1 cellular context compared by ENCODE assay signal in the genomic region with DNA sequence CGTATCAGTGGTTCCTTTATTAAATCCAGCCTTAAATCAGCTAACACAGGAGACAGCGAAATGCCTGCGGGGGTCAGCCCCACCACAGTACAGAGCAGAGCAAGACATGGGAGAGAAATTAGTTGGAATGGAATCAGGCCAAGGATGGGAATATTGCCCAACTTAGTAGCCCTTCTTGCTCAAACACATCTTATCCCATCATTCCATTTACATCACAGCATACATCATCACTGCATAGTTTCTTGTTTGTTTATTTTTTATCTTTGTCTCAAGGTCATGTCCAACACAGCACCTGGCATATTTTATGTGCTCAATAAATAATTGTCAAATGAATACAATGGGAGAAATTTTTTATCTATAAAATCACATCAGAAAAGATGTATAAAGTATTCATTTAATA.
TF ChIP-seq lines count a peak whose summit lies in the region.

No MANE protein-coding gene starts in this region.

TF ChIP-seq in A549, 52 proteins besides CTCF, POLR2A, EP300 and RAD21 (continued from another document):
- TF ChIP-seq, protein P1, sequence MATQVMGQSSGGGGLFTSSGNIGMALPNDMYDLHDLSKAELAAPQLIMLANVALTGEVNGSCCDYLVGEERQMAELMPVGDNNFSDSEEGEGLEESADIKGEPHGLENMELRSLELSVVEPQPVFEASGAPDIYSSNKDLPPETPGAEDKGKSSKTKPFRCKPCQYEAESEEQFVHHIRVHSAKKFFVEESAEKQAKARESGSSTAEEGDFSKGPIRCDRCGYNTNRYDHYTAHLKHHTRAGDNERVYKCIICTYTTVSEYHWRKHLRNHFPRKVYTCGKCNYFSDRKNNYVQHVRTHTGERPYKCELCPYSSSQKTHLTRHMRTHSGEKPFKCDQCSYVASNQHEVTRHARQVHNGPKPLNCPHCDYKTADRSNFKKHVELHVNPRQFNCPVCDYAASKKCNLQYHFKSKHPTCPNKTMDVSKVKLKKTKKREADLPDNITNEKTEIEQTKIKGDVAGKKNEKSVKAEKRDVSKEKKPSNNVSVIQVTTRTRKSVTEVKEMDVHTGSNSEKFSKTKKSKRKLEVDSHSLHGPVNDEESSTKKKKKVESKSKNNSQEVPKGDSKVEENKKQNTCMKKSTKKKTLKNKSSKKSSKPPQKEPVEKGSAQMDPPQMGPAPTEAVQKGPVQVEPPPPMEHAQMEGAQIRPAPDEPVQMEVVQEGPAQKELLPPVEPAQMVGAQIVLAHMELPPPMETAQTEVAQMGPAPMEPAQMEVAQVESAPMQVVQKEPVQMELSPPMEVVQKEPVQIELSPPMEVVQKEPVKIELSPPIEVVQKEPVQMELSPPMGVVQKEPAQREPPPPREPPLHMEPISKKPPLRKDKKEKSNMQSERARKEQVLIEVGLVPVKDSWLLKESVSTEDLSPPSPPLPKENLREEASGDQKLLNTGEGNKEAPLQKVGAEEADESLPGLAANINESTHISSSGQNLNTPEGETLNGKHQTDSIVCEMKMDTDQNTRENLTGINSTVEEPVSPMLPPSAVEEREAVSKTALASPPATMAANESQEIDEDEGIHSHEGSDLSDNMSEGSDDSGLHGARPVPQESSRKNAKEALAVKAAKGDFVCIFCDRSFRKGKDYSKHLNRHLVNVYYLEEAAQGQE (IDR thresholded peaks at IDR 0.05), result no peak
- TF ChIP-seq FOSL2 (IDR thresholded peaks at IDR 0.05) (peak; percentile 29; the same call in 1 of the 2 replicates), FOSL2 (CRISPR knock-in tag; IDR thresholded peaks at IDR 0.05) (peak; percentile 19; the same call in 1 of the 2 replicates), RARB (CRISPR knock-in tag; IDR thresholded peaks at IDR 0.05) (no peak), CEBPB (IDR thresholded peaks at IDR 0.05) (peak; percentile 56 to 70; a peak in 3 of 4 replicates), USF2 (IDR thresholded peaks at IDR 0.05) (no peak), BCL3 (IDR thresholded peaks at IDR 0.05) (peak; percentile 45; the same call in 1 of the 3 replicates), CHD4 (IDR thresholded peaks at IDR 0.05; ENCODE audit: borderline replicate concordance) (no peak), KDM1A (IDR thresholded peaks at IDR 0.05; ENCODE audit: low read depth) (no peak), HES2 (IDR thresholded peaks at IDR 0.05) (peak; percentile 63; the same call in 1 of the 2 replicates), HMGXB4 (CRISPR knock-in tag; IDR thresholded peaks at IDR 0.05; ENCODE audit: borderline replicate concordance) (no peak), EHMT2 (IDR thresholded peaks at IDR 0.05; ENCODE audit: low read depth) (no peak), PHF8 (IDR thresholded peaks at IDR 0.05; ENCODE audit: borderline replicate concordance, low read depth) (no peak), TFCP2L1 (CRISPR knock-in tag; IDR thresholded peaks at IDR 0.05) (no peak), MAZ (IDR thresholded peaks at IDR 0.05; ENCODE audit: borderline replicate concordance, low read depth, low read length) (no peak), RNF2 (IDR thresholded peaks at IDR 0.05; ENCODE audit: borderline replicate concordance, low read depth) (no peak), ZFP36 (IDR thresholded peaks at IDR 0.05; ENCODE audit: borderline replicate concordance, partially characterized antibody) (no peak), EHF (CRISPR knock-in tag; IDR thresholded peaks at IDR 0.05) (no peak; the same call in 1 of the 2 replicates), HEYL (CRISPR knock-in tag; IDR thresholded peaks at IDR 0.05) (no peak), GATA3 (IDR thresholded peaks at IDR 0.05; ENCODE audit: borderline replicate concordance) (peak; percentile 54; the same call in 1 of the 2 replicates), JUN (IDR thresholded peaks at IDR 0.05) (0 out of 5 replicates have a peak, but pooled peaks have one; percentile 19 to 22)
- TF ChIP-seq, protein P2, sequence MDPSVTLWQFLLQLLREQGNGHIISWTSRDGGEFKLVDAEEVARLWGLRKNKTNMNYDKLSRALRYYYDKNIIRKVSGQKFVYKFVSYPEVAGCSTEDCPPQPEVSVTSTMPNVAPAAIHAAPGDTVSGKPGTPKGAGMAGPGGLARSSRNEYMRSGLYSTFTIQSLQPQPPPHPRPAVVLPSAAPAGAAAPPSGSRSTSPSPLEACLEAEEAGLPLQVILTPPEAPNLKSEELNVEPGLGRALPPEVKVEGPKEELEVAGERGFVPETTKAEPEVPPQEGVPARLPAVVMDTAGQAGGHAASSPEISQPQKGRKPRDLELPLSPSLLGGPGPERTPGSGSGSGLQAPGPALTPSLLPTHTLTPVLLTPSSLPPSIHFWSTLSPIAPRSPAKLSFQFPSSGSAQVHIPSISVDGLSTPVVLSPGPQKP (IDR thresholded peaks at IDR 0.05; ENCODE audit: low read depth, low read length), result no peak
- TF ChIP-seq, protein P3, sequence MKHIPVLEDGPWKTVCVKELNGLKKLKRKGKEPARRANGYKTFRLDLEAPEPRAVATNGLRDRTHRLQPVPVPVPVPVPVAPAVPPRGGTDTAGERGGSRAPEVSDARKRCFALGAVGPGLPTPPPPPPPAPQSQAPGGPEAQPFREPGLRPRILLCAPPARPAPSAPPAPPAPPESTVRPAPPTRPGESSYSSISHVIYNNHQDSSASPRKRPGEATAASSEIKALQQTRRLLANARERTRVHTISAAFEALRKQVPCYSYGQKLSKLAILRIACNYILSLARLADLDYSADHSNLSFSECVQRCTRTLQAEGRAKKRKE (CRISPR knock-in tag; IDR thresholded peaks at IDR 0.05; ENCODE audit: low read depth), result no peak
TF ChIP-seq in A549: peak in this region for 7.
